8 cellular contexts compared by ENCODE assay signal in genomic region chr9:133767008-133767407, GRCh38.
"Had no signal": no experiment of that assay in that cellular context is flagged by ENCODE, and none has a peak within 500 bp of the region (broad histone marks: within the 10 kb centered on the region; RNA-seq: fewer than 3 reads in every experiment).

No MANE protein-coding gene starts in this region.

- ATAC-seq: GM12878 had no signal

- H3K4me3 ChIP-seq: GM12878 had no signal

- DNase-seq: GDM1, GF-D8 had no signal

- FAIRE-seq: G401.6, GM12878, GM12891, GM12892, GM18507, GM19239 had no signal
